29 cellular contexts compared by ENCODE assay signal in genomic region chr12:104321949-104322348, GRCh38.
"Had no signal": no experiment of that assay in that cellular context is flagged by ENCODE, and none has a peak within 500 bp of the region (broad histone marks: within the 10 kb centered on the region; RNA-seq: fewer than 3 reads in every experiment).

No MANE protein-coding gene starts in this region.

- H3K9me3 ChIP-seq: esophagus muscularis mucosa, left ventricle myocardium inferior, stomach, tibial artery had no signal

- H2AFZ ChIP-seq: hepatocyte had no signal

- H3K4me3 Mint-ChIP-seq: activated CD4-positive, alpha-beta memory T cell treated with anti-CD3 and anti-CD28 coated beads, Interleukin-2, amount 10 ng/mL, durations not matched to agents 7 days and 5 days; activated CD4-positive, alpha-beta T cell treated with anti-CD3 and anti-CD28 coated beads, Interleukin-2, amount 10 ng/mL, durations not matched to agents 7 days and 5 days; activated naive CD8-positive, alpha-beta T cell; central memory CD8-positive, alpha-beta T cell; dendritic cell treated with granulocyte-macrophage colony-stimulating factor and Interleukin-4, amounts not matched to agents 40 ng/mL and 50 ng/mL, for 4 days; endodermal cell; natural killer cell; stimulated activated memory B cell treated with anti-CD40 and anti-IgM and Interleukin-4, amounts not matched to agents 10 μg/mL and 1 μg/mL and 100 μg/mL, for 72 hours had no signal

- H3K27ac Mint-ChIP-seq: activated CD4-positive, alpha-beta memory T cell treated with anti-CD3 and anti-CD28 coated beads, Interleukin-2, amount 10 ng/mL, durations not matched to agents 7 days and 5 days; activated naive CD8-positive, alpha-beta T cell; endodermal cell; natural killer cell; stimulated activated memory B cell treated with anti-CD40 and anti-IgM and Interleukin-4, amounts not matched to agents 10 μg/mL and 1 μg/mL and 100 μg/mL, for 72 hours had no signal

- H3K4me2 ChIP-seq: hepatocyte had no signal

- ATAC-seq: natural killer cell; sciatic nerve; stimulated activated memory B cell treated with anti-CD40 and anti-IgM and Interleukin-4, amounts not matched to agents 10 μg/mL and 1 μg/mL and 100 μg/mL, for 72 hours had no signal

- H3K4me1 Mint-ChIP-seq: central memory CD8-positive, alpha-beta T cell; endodermal cell; natural killer cell; stimulated activated memory B cell treated with anti-CD40 and anti-IgM and Interleukin-4, amounts not matched to agents 10 μg/mL and 1 μg/mL and 100 μg/mL, for 72 hours had no signal

- H3K9me3 Mint-ChIP-seq: activated CD4-positive, alpha-beta memory T cell treated with anti-CD3 and anti-CD28 coated beads, Interleukin-2, amount 10 ng/mL, durations not matched to agents 7 days and 5 days; activated CD4-positive, alpha-beta T cell treated with anti-CD3 and anti-CD28 coated beads, Interleukin-2, amount 10 ng/mL, durations not matched to agents 7 days and 5 days; central memory CD8-positive, alpha-beta T cell; dendritic cell treated with granulocyte-macrophage colony-stimulating factor and Interleukin-4, amounts not matched to agents 40 ng/mL and 50 ng/mL, for 4 days; natural killer cell; stimulated activated memory B cell treated with anti-CD40 and anti-IgM and Interleukin-4, amounts not matched to agents 10 μg/mL and 1 μg/mL and 100 μg/mL, for 72 hours had no signal

- H3K27me3 Mint-ChIP-seq: activated CD4-positive, alpha-beta memory T cell treated with anti-CD3 and anti-CD28 coated beads, Interleukin-2, amount 10 ng/mL, durations not matched to agents 7 days and 5 days; activated CD4-positive, alpha-beta T cell treated with anti-CD3 and anti-CD28 coated beads, Interleukin-2, amount 10 ng/mL, durations not matched to agents 7 days and 5 days; activated naive CD8-positive, alpha-beta T cell; central memory CD8-positive, alpha-beta T cell; dendritic cell treated with granulocyte-macrophage colony-stimulating factor and Interleukin-4, amounts not matched to agents 40 ng/mL and 50 ng/mL, for 4 days; stimulated activated memory B cell treated with anti-CD40 and anti-IgM and Interleukin-4, amounts not matched to agents 10 μg/mL and 1 μg/mL and 100 μg/mL, for 72 hours had no signal

- H3K27me3 ChIP-seq: esophagus muscularis mucosa, foreskin keratinocyte, hepatocyte, stomach, tibial artery had no signal

- H3K4me3 ChIP-seq: esophagus muscularis mucosa, hepatocyte, left ventricle myocardium inferior, lung, skin epidermis, stomach, tibial artery had no signal

- H3K79me2 ChIP-seq: hepatocyte had no signal

- H3K27ac ChIP-seq: esophagus muscularis mucosa, foreskin keratinocyte, hepatocyte, left ventricle myocardium inferior, skin epidermis, stomach, tibial artery had no signal

- DNase-seq: activated CD4-positive, alpha-beta memory T cell treated with anti-CD3 and anti-CD28 coated beads, Interleukin-2, amount 10 ng/mL, durations not matched to agents 7 days and 5 days; activated CD4-positive, alpha-beta T cell treated with anti-CD3 and anti-CD28 coated beads for 1 hour; activated CD4-positive, alpha-beta T cell treated with anti-CD3 and anti-CD28 coated beads, Interleukin-2, amount 10 ng/mL, durations not matched to agents 7 days and 5 days; activated effector memory CD4-positive, alpha-beta T cell treated with Interleukin-2 at 50 U/mL for 16 hours; activated naive CD4-positive, alpha-beta T cell treated with Interleukin-2 at 50 U/mL for 16 hours; anterior cingulate cortex; endodermal cell; foreskin keratinocyte; islet precursor cell; left ventricle myocardium inferior; mesendoderm; natural killer cell; stimulated activated CD4-positive, alpha-beta T cell treated with anti-CD3 and anti-CD28 coated beads, Interleukin-12 subunit alpha, Interleukin-12 subunit beta, amount 100 ng/mL, for 4 hours; stimulated activated CD4-positive, alpha-beta T cell treated with anti-CD3 and anti-CD28 coated beads, Interleukin-4, amount 100 ng/mL, for 1 hour; stomach; T-helper 1 cell; T-helper 9 cell; tibial artery; WERI-Rb-1 had no signal

- H3K4me1 ChIP-seq: esophagus muscularis mucosa, foreskin keratinocyte, left ventricle myocardium inferior, stomach had no signal

- FAIRE-seq: bronchial epithelial cell had no signal
